In the genomic region with DNA sequence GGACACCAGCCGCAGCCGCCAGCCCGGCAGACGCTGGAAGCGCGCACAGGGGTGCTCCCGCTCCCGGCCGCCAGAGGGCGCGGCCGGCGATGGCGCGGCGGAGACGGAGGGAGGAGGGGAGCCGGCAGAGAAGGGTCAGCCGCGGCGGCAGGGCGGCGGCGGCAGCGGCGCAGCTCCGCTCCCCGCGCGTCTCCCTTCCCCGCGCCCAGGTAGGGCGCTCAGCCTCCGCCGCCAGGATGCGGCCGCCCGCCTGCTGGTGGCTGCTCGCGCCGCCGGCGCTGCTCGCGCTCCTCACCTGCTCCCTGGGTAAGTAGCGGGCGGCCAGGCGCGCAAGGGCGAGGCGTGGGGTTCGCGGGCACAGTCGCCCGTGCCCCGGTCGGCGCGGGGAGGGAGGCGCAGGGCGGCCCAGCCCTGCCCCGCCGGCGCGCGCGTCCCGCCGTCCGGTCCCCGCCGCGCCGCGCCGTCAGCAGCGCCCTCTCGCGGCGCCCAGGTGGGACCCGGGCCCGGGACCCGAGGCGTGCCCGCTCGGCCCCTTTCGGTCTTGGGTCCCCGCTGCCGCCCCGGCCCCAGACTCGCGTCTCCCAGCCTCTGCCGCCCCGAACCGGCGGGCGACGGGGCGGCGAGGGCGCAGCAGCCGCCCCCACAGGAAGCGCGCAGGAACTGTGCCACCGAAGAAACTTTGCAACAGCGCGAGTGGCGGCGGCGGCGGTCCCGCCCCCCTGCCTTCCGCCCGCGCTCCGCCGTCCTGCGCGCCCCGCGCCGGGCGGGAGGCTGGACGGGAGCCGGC, we compare ENCODE assay signal across 8 cellular contexts. TPM values are rescaled to one million over a fixed set of nuclear protein-coding genes. Genes with fewer than 3 reads are reported as not detected.
A peak's percentile ranks its signal among the peaks of the same experiment; 100 is the strongest.
DNase-seq lines count a peak whose midpoint lies in the region; ATAC-seq and TF ChIP-seq lines count a peak whose summit lies in the region.

B3GLCT (plus strand) TSS at position 127 of the 787 bp plus-strand sequence; CDS start at position 237, 110 bp downstream.

- WGBS in right cardiac atrium, result under 1% methylated on average over 125 of the region's 125 CpGs

- H3K36me3 ChIP-seq in uterus, result no peaks in the 10 kb centered on the region

- TF ChIP-seq CTCF in GM12874 (IDR thresholded peaks at IDR 0.05; ENCODE audit: insufficient read depth, low read depth, low read length), result peak; percentile 98
- peak; percentile 70 for TF ChIP-seq CTCF in NB4 (IDR thresholded peaks at IDR 0.05; ENCODE audit: low read depth, low read length)
- peak; percentile 57 to 98 (median 96) for TF ChIP-seq CTCF in uterus (IDR thresholded peaks at IDR 0.05)

- no peaks in the 10 kb centered on the region for H3K9me3 ChIP-seq in right cardiac atrium (ENCODE audit: control insufficient read depth, low read length)
- H3K9me3 ChIP-seq in uterus, result no peaks in the 10 kb centered on the region

- H3K27ac ChIP-seq in right cardiac atrium (ENCODE audit: low read length) (peak within 1 kb of the TSS; percentile 97), uterus (peak within 1 kb of the TSS; percentile 98 to 99)

- intact Hi-C loops in right cardiac atrium (cut with DNase I), result loop anchor here in 1 of 4 donors (10.0 kb wide), 1 partner anchor 225 kb away; no protein-coding TSS in a partner anchor
- intact Hi-C loops in uterus (cut with DNase I; ENCODE audit: low total_unique reads), result no loop called here

- H3K4me1 ChIP-seq in right cardiac atrium (ENCODE audit: control insufficient read depth, insufficient read depth, low read length), result peaks cover 4% of the 10 kb centered on the region
- H3K4me1 ChIP-seq in uterus, result peaks cover 3 to 7% of the 10 kb centered on the region in 2 donors

- H3K27me3 ChIP-seq in right cardiac atrium (ENCODE audit: control insufficient read depth, insufficient read depth) (no peaks in the 10 kb centered on the region), uterus (no peaks in the 10 kb centered on the region)

- DNase-seq in NB4 (ENCODE audit: low read depth) (peak; percentile 86), T-helper 2 cell (peak; percentile 62 to 88 (median 68)), anterior cingulate cortex (lab: John Stamatoyannopoulos, UW) (peak in 50 of 58 donors; percentile 12 to 82 (median 63)), right cardiac atrium (peak; percentile 80 to 94 (median 92)), putamen (ENCODE audit: low spot score) (peak; percentile 81), uterus (peak; percentile 63 to 86)

- TF ChIP-seq POLR2A in NB4 (IDR thresholded peaks at IDR 0.05; ENCODE audit: extremely low read depth, insufficient read length), result peak; percentile 37
- peak; percentile 32 to 62 for TF ChIP-seq POLR2A in uterus (IDR thresholded peaks at IDR 0.05)

- H3K4me3 ChIP-seq in NB4 (ENCODE audit: low read depth, low read length) (peak within 1 kb of the TSS; percentile 35), right cardiac atrium (ENCODE audit: low read length) (peak within 1 kb of the TSS; percentile 87), uterus (peak within 1 kb of the TSS; percentile 53 to 91)

- ATAC-seq in HG02571 (IDR thresholded peaks at IDR 0.05; ENCODE audit: unreplicated experiment) (peak; percentile 89), right cardiac atrium (peak; percentile 91 to 92)

RNA-seq across cellular contexts. Expression of gene B3GLCT, which starts in this region (rescaled TPM):
- 10 to 100 TPM; 24.5 to 45.1 (median 27.5) TPM for total RNA-seq in right cardiac atrium
- polyA plus RNA-seq in right cardiac atrium, result 19.8 TPM
- 10 to 100 TPM; 20.0 to 83.1 (median 31.7) TPM for total RNA-seq in uterus

Comparison
In these comparisons a context has a peak if more than half of its experiments do, and no peak if none do; other contexts are left out.
1. Peak in every context shown above with its lines: DNase-seq, ATAC-seq, H3K4me3 ChIP-seq and H3K27ac ChIP-seq.
2. H3K4me3 ChIP-seq: peak in every context shown above with its lines; median percentile 87 in right cardiac atrium; 72 in uterus; 35 in NB4.